ENCODE assay signal across 1 cellular context in the genomic region with DNA sequence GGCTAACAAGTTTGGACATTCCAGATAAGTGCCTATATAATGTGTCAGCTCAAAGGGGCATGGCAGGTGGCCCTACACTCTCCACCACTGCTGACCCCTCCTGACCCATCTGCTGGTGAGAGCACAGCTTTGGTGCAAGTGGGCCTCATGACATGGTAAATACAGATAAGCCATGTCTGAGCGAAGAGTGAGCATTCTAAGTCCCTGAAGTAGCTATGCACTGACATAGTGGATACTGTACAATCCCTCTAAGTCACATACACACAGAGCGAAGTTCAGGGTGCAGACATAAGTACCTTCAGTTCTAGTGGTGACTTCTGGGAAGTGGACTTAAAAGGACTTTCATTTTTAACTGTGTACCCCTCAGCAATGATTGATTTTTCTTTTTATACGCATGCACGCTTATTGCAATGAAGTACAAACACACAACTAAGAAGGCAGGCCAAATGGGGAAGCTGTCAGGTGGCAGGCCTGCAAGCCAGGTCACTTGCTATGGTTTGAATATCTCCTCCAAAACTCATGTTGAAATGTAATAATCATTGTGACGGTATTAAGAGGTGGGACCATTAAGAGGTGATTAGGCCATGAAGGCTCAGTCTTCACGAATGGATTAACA.
TF ChIP-seq lines count a peak whose summit lies in the region.

No MANE protein-coding gene starts in this region.

TF ChIP-seq in K562, 482 proteins besides CTCF, POLR2A, EP300 and RAD21:
- no peak for TF ChIP-seq PML (IDR thresholded peaks at IDR 0.05; ENCODE audit: low read length)
- no peak for TF ChIP-seq KLF1 (tag; IDR thresholded peaks at IDR 0.05)
- TF ChIP-seq KHSRP (IDR thresholded peaks at IDR 0.05), result no peak
- TF ChIP-seq SMARCB1 (IDR thresholded peaks at IDR 0.05; ENCODE audit: insufficient read length, low read depth), result no peak
- TF ChIP-seq KLF16 (IDR thresholded peaks at IDR 0.05), result no peak
- TF ChIP-seq HNRNPLL (IDR thresholded peaks at IDR 0.05; ENCODE audit: low read depth, low read length, poor library complexity, severe bottlenecking), result no peak
- TF ChIP-seq CBFA2T2 (conservative IDR thresholded peaks at IDR 0.05), result peak; percentile 66
- TF ChIP-seq SP2 (IDR thresholded peaks at IDR 0.05; ENCODE audit: extremely low read depth, low read depth, low read length, poor library complexity, severe bottlenecking), result no peak
- TF ChIP-seq TAF15 (IDR thresholded peaks at IDR 0.05; ENCODE audit: low read depth, low read length), result no peak
- peak; percentile 50 for TF ChIP-seq TCF3 (CRISPR knock-in tag; IDR thresholded peaks at IDR 0.05)
- no peak for TF ChIP-seq ZNF408 (CRISPR knock-in tag; IDR thresholded peaks at IDR 0.05; ENCODE audit: low read depth)
- TF ChIP-seq YY1 (IDR thresholded peaks at IDR 0.05; ENCODE audit: borderline replicate concordance in 1 of 3, control insufficient read depth in 1 of 3, extremely low read depth in 1 of 3, insufficient read depth in 3 of 3, insufficient read length in 1 of 3, insufficient replicate concordance in 2 of 3, low read depth in 1 of 3, low read length in 2 of 3), result no peak
- TF ChIP-seq TAF7 (tag; IDR thresholded peaks at IDR 0.05), result no peak
- TF ChIP-seq SRSF3 (IDR thresholded peaks at IDR 0.05; ENCODE audit: insufficient read depth, low read length), result no peak
- TF ChIP-seq, protein P1, sequence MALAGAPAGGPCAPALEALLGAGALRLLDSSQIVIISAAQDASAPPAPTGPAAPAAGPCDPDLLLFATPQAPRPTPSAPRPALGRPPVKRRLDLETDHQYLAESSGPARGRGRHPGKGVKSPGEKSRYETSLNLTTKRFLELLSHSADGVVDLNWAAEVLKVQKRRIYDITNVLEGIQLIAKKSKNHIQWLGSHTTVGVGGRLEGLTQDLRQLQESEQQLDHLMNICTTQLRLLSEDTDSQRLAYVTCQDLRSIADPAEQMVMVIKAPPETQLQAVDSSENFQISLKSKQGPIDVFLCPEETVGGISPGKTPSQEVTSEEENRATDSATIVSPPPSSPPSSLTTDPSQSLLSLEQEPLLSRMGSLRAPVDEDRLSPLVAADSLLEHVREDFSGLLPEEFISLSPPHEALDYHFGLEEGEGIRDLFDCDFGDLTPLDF (CRISPR knock-in tag; IDR thresholded peaks at IDR 0.05), result no peak
- TF ChIP-seq CBFA2T3 (IDR thresholded peaks at IDR 0.05), result peak; percentile 77
- no peak for TF ChIP-seq MYNN (IDR thresholded peaks at IDR 0.05)
- no peak for TF ChIP-seq MYNN (CRISPR knock-in tag; IDR thresholded peaks at IDR 0.05)
- TF ChIP-seq EHMT2 (IDR thresholded peaks at IDR 0.05), result 0 out of 2 replicates have a peak, but pooled peaks have one; percentile 19
- TF ChIP-seq ARID1B (IDR thresholded peaks at IDR 0.05), result peak; percentile 35; the same call in 1 of the 2 replicates
- TF ChIP-seq POLR2B (IDR thresholded peaks at IDR 0.05; ENCODE audit: low read depth, partially characterized antibody), result no peak
- no peak for TF ChIP-seq BMI1 (IDR thresholded peaks at IDR 0.05; ENCODE audit: low read length)
- no peak for TF ChIP-seq PRMT5 (CRISPR knock-in tag; IDR thresholded peaks at IDR 0.05)
- no peak for TF ChIP-seq ZC3H11A (IDR thresholded peaks at IDR 0.05; ENCODE audit: low read depth, low read length)
- TF ChIP-seq ARHGAP35 (IDR thresholded peaks at IDR 0.05; ENCODE audit: partially characterized antibody), result no peak
- TF ChIP-seq TBL1XR1 (IDR thresholded peaks at IDR 0.05; ENCODE audit: low read length in 2 of 2), result no peak
- no peak for TF ChIP-seq HMGXB4 (CRISPR knock-in tag; IDR thresholded peaks at IDR 0.05)
- TF ChIP-seq, protein P2, sequence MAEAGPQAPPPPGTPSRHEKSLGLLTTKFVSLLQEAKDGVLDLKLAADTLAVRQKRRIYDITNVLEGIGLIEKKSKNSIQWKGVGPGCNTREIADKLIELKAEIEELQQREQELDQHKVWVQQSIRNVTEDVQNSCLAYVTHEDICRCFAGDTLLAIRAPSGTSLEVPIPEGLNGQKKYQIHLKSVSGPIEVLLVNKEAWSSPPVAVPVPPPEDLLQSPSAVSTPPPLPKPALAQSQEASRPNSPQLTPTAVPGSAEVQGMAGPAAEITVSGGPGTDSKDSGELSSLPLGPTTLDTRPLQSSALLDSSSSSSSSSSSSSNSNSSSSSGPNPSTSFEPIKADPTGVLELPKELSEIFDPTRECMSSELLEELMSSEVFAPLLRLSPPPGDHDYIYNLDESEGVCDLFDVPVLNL (CRISPR knock-in tag; IDR thresholded peaks at IDR 0.05; ENCODE audit: low read depth), result no peak
- TF ChIP-seq POLR2AphosphoS5 (IDR thresholded peaks at IDR 0.05; ENCODE audit: control insufficient read depth, insufficient read depth, low read depth, low read length), result no peak
- TF ChIP-seq, protein P3, sequence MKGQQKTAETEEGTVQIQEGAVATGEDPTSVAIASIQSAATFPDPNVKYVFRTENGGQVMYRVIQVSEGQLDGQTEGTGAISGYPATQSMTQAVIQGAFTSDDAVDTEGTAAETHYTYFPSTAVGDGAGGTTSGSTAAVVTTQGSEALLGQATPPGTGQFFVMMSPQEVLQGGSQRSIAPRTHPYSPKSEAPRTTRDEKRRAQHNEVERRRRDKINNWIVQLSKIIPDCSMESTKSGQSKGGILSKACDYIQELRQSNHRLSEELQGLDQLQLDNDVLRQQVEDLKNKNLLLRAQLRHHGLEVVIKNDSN (CRISPR knock-in tag; IDR thresholded peaks at IDR 0.05), result no peak
- TF ChIP-seq ETV1 (tag; conservative IDR thresholded peaks at IDR 0.05; ENCODE audit: low read depth), result no peak
- TF ChIP-seq NR2C1 (IDR thresholded peaks at IDR 0.05), result no peak
- TF ChIP-seq NR2C1 (tag; IDR thresholded peaks at IDR 0.05), result 0 out of 2 replicates have a peak, but pooled peaks have one; percentile 29
- TF ChIP-seq, protein P4, sequence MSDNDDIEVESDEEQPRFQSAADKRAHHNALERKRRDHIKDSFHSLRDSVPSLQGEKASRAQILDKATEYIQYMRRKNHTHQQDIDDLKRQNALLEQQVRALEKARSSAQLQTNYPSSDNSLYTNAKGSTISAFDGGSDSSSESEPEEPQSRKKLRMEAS (CRISPR knock-in tag; IDR thresholded peaks at IDR 0.05), result no peak
- TF ChIP-seq ZNF324 (CRISPR knock-in tag; IDR thresholded peaks at IDR 0.05), result no peak
- TF ChIP-seq ZNF696 (CRISPR knock-in tag; conservative IDR thresholded peaks at IDR 0.05), result no peak
- TF ChIP-seq HDAC1 (IDR thresholded peaks at IDR 0.05), result no peak
- no peak for TF ChIP-seq ZFX (CRISPR knock-in tag; IDR thresholded peaks at IDR 0.05)
